In the genomic region with DNA sequence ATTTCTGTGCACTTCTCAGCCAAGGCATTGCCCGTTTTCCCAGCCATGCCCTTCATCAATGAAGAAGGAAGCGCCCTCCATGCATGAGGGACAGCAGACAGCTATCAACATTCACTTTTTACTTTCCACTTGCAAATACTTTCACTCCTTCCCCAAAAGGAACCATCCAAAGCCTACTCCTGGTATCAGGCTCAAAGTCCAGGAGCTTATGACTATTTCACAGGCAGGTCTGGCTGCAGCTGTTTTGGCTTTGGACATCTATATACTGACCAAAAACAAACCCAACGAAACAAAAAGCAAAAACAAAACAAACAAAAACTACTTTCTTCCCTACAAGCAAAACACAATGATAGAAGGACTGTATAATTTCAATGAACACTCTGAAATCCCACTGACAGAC, we compare ENCODE assay signal across 1 cellular context.
TF ChIP-seq lines count a peak whose summit lies in the region.

No MANE protein-coding gene starts in this region.

TF ChIP-seq in GM23338, 12 proteins besides CTCF, POLR2A, EP300 and RAD21 (continued from another document):
- TF ChIP-seq, protein P1, sequence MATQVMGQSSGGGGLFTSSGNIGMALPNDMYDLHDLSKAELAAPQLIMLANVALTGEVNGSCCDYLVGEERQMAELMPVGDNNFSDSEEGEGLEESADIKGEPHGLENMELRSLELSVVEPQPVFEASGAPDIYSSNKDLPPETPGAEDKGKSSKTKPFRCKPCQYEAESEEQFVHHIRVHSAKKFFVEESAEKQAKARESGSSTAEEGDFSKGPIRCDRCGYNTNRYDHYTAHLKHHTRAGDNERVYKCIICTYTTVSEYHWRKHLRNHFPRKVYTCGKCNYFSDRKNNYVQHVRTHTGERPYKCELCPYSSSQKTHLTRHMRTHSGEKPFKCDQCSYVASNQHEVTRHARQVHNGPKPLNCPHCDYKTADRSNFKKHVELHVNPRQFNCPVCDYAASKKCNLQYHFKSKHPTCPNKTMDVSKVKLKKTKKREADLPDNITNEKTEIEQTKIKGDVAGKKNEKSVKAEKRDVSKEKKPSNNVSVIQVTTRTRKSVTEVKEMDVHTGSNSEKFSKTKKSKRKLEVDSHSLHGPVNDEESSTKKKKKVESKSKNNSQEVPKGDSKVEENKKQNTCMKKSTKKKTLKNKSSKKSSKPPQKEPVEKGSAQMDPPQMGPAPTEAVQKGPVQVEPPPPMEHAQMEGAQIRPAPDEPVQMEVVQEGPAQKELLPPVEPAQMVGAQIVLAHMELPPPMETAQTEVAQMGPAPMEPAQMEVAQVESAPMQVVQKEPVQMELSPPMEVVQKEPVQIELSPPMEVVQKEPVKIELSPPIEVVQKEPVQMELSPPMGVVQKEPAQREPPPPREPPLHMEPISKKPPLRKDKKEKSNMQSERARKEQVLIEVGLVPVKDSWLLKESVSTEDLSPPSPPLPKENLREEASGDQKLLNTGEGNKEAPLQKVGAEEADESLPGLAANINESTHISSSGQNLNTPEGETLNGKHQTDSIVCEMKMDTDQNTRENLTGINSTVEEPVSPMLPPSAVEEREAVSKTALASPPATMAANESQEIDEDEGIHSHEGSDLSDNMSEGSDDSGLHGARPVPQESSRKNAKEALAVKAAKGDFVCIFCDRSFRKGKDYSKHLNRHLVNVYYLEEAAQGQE (IDR thresholded peaks at IDR 0.05; ENCODE audit: unreplicated experiment), result no peak
- TF ChIP-seq, protein P2, sequence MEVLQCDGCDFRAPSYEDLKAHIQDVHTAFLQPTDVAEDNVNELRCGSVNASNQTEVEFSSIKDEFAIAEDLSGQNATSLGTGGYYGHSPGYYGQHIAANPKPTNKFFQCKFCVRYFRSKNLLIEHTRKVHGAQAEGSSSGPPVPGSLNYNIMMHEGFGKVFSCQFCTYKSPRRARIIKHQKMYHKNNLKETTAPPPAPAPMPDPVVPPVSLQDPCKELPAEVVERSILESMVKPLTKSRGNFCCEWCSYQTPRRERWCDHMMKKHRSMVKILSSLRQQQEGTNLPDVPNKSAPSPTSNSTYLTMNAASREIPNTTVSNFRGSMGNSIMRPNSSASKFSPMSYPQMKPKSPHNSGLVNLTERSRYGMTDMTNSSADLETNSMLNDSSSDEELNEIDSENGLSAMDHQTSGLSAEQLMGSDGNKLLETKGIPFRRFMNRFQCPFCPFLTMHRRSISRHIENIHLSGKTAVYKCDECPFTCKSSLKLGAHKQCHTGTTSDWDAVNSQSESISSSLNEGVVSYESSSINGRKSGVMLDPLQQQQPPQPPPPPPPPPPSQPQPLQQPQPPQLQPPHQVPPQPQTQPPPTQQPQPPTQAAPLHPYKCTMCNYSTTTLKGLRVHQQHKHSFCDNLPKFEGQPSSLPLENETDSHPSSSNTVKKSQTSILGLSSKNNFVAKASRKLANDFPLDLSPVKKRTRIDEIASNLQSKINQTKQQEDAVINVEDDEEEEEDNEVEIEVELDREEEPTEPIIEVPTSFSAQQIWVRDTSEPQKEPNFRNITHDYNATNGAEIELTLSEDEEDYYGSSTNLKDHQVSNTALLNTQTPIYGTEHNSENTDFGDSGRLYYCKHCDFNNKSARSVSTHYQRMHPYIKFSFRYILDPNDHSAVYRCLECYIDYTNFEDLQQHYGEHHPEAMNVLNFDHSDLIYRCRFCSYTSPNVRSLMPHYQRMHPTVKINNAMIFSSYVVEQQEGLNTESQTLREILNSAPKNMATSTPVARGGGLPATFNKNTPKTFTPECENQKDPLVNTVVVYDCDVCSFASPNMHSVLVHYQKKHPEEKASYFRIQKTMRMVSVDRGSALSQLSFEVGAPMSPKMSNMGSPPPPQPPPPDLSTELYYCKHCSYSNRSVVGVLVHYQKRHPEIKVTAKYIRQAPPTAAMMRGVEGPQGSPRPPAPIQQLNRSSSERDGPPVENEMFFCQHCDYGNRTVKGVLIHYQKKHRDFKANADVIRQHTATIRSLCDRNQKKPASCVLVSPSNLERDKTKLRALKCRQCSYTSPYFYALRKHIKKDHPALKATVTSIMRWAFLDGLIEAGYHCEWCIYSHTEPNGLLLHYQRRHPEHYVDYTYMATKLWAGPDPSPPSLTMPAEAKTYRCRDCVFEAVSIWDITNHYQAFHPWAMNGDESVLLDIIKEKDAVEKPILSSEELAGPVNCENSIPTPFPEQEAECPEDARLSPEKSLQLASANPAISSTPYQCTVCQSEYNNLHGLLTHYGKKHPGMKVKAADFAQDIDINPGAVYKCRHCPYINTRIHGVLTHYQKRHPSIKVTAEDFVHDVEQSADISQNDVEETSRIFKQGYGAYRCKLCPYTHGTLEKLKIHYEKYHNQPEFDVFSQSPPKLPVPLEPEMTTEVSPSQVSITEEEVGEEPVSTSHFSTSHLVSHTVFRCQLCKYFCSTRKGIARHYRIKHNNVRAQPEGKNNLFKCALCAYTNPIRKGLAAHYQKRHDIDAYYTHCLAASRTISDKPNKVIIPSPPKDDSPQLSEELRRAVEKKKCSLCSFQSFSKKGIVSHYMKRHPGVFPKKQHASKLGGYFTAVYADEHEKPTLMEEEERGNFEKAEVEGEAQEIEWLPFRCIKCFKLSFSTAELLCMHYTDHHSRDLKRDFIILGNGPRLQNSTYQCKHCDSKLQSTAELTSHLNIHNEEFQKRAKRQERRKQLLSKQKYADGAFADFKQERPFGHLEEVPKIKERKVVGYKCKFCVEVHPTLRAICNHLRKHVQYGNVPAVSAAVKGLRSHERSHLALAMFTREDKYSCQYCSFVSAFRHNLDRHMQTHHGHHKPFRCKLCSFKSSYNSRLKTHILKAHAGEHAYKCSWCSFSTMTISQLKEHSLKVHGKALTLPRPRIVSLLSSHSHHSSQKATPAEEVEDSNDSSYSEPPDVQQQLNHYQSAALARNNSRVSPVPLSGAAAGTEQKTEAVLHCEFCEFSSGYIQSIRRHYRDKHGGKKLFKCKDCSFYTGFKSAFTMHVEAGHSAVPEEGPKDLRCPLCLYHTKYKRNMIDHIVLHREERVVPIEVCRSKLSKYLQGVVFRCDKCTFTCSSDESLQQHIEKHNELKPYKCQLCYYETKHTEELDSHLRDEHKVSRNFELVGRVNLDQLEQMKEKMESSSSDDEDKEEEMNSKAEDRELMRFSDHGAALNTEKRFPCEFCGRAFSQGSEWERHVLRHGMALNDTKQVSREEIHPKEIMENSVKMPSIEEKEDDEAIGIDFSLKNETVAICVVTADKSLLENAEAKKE (CRISPR knock-in tag; IDR thresholded peaks at IDR 0.05), result no peak
